Comparison of ENCODE assay signal across 19 cellular contexts in the genomic region with DNA sequence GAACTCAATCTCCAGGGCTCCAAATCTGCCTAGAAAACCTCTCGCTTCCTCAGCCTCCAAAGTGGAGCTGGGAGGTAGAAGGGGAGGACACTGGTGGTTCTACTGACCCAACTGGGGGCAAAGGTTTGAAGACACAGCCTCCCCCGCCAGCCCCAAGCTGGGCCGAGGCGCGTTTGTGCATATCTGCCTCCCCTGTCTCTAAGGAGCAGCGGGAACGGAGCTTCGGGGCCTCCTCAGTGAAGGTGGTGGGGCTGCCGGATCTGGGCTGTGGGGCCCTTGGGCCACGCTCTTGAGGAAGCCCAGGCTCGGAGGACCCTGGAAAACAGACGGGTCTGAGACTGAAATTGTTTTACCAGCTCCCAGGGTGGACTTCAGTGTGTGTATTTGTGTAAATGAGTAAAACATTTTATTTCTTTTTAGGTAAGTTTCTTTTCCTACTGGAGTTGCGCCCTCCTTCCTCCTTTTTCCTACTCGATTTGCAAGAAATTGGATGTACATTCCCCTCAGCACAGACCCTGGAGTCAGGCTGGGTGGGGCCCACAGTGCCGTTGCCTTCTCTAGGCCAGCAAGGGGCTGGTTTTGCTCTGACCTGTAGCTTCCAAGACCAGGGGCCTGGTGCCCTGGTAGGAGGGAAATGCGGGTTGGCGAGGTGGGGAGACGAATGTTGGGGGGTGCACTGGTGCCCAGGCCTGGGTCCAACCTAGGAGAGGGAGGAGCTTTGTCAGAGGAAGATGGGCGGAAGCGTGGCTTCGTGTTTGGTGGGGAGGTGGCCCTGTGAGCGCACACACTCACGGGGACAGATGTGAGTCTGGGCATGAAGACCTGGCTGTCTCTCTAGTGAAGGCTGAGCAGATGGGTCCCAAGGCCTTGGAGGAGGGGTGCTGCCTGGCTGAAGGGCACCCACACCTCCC. TPM values are rescaled to one million over a fixed set of nuclear protein-coding genes. Genes with fewer than 3 reads are reported as not detected.
A peak's percentile ranks its signal among the peaks of the same experiment; 100 is the strongest.
DNase-seq lines count a peak whose midpoint lies in the region; ATAC-seq and TF ChIP-seq lines count a peak whose summit lies in the region.
"Had no signal": no experiment of that assay in that cellular context is flagged by ENCODE, and none has a peak within 500 bp of the region (broad histone marks: within the 10 kb centered on the region; RNA-seq: fewer than 3 reads in every experiment).

No MANE protein-coding gene starts in this region.

- no peaks in the 10 kb centered on the region for H3K36me3 Mint-ChIP-seq in activated CD4-positive, alpha-beta memory T cell treated with anti-CD3 and anti-CD28 coated beads for 36 hours
- H3K36me3 Mint-ChIP-seq: T-cell had no signal

- no peaks in the 10 kb centered on the region for H3K4me1 Mint-ChIP-seq in activated CD4-positive, alpha-beta memory T cell treated with anti-CD3 and anti-CD28 coated beads for 36 hours (ENCODE audit: low read depth)

- H3K27me3 Mint-ChIP-seq in activated CD4-positive, alpha-beta memory T cell treated with anti-CD3 and anti-CD28 coated beads for 36 hours, result no peaks in the 10 kb centered on the region

- TF ChIP-seq POLR2A in lower leg skin (IDR thresholded peaks at IDR 0.05) (no peak), stomach (IDR thresholded peaks at IDR 0.05) (no peak), prostate gland (IDR thresholded peaks at IDR 0.05) (no peak)

- H3K27ac Mint-ChIP-seq in activated CD4-positive, alpha-beta memory T cell treated with anti-CD3 and anti-CD28 coated beads for 36 hours, result no peak overlapping the region
- H3K27ac Mint-ChIP-seq: T-cell had no signal

- CTCF ChIA-PET in activated CD4-positive, alpha-beta memory T cell treated with anti-CD3 and anti-CD28 coated beads for 36 hours (lab: Charles Lee), result interaction anchor here (0.7 kb wide), 1 partner anchor 9 kb away, joined by 5 read pairs; no protein-coding TSS in a partner anchor

- intact Hi-C loops in activated CD4-positive, alpha-beta memory T cell treated with anti-CD3 and anti-CD28 coated beads for 36 hours (cut with micrococcal nuclease), result no loop called here
- intact Hi-C loops in lower leg skin (cut with DNase I; ENCODE audit: low total_unique reads) (loop anchor here (5.0 to 10.0 kb wide), 2 partner anchors 217 to 655 kb away; partner anchors contain the start of gene ADAMTS8), stomach (cut with DNase I; ENCODE audit: low total_unique reads) (loop anchor here (10.0 kb wide), 2 partner anchors 215 to 655 kb away; partner anchors contain the start of gene ADAMTS8), prostate gland (cut with DNase I) (loop anchor here (5.0 to 10.0 kb wide), 2 partner anchors 102 to 685 kb away; partner anchors contain the start of gene ZBTB44)

- no peaks in the 10 kb centered on the region for H3K9me3 Mint-ChIP-seq in activated CD4-positive, alpha-beta memory T cell treated with anti-CD3 and anti-CD28 coated beads for 36 hours
- H3K9me3 Mint-ChIP-seq: T-cell had no signal

- H3K4me1 ChIP-seq in stomach (peaks cover 8 to 16% (median 9%) of the 10 kb centered on the region in 4 donors), prostate gland (replicated peaks) (no peaks in the 10 kb centered on the region)

- H3K9me3 ChIP-seq in stomach (no peaks in the 10 kb centered on the region), prostate gland (no peaks in the 10 kb centered on the region)
- H3K9me3 ChIP-seq: upper lobe of left lung had no signal

- ATAC-seq in GM19467 (IDR thresholded peaks at IDR 0.05; ENCODE audit: unreplicated experiment), result no peak
- ATAC-seq in HG02981 (IDR thresholded peaks at IDR 0.05; ENCODE audit: unreplicated experiment), result no peak
- ATAC-seq: T-cell had no signal

- DNase-seq in activated CD8-positive, alpha-beta memory T cell treated with anti-CD3 and anti-CD28 coated beads for 24 hours, result peak; percentile 35
- DNase-seq in activated CD8-positive, alpha-beta memory T cell treated with anti-CD3 and anti-CD28 coated beads, Interleukin-2, amount 50 U/mL, for 4 hours, result no peak
- peak; percentile 5 for DNase-seq in activated CD4-positive, alpha-beta memory T cell treated with anti-CD3 and anti-CD28 coated beads for 36 hours
- DNase-seq in lower leg skin (ENCODE audit: low spot score in 2 of 2) (peak; percentile 11 to 78), stomach (peak; percentile 23), prostate gland (ENCODE audit: low spot score) (no peak)
- DNase-seq: HCEC 1CT; hypothalamus; kidney glomerular epithelial cell; NCI-H1417; NCI-H2227 treated with DMSO at 0.1 percent for 48 hours; NK-92 treated with Interleukin-12 subunit alpha and Interleukin-12 subunit beta, amount 100 ng/mL, for 24 hours; SHP77 had no signal

- WGBS in lower leg skin, 2 donors, result 86 to 90% methylated on average over 22 to 23 of the region's 23 CpGs
- 87 to 90% (median 88%) methylated on average over 22 to 23 of the region's 23 CpGs for WGBS in stomach, 5 donors
- WGBS in prostate gland, result 89% methylated on average over 23 of the region's 23 CpGs

- H3K4me3 ChIP-seq in lower leg skin (ENCODE audit: low read depth, poor library complexity, severe bottlenecking) (no peak overlapping the region), stomach (no peak overlapping the region), prostate gland (no peak overlapping the region)
- H3K4me3 ChIP-seq: smooth muscle cell, upper lobe of left lung had no signal

- no peak for TF ChIP-seq CTCF in lower leg skin (IDR thresholded peaks at IDR 0.05)
- no peak for TF ChIP-seq CTCF in stomach (IDR thresholded peaks at IDR 0.05)
- no peak for TF ChIP-seq CTCF in prostate gland (IDR thresholded peaks at IDR 0.05)

- H3K27me3 ChIP-seq in stomach (peaks cover 0 to 4% (median 0%) of the 10 kb centered on the region in 3 donors), prostate gland (replicated peaks; ENCODE audit: insufficient read depth) (no peaks in the 10 kb centered on the region)
- H3K27me3 ChIP-seq: upper lobe of left lung had no signal

- no peak for TF ChIP-seq EP300 in stomach (IDR thresholded peaks at IDR 0.05)

- no peak overlapping the region for H3K4me3 Mint-ChIP-seq in activated CD4-positive, alpha-beta memory T cell treated with anti-CD3 and anti-CD28 coated beads for 36 hours
- H3K4me3 Mint-ChIP-seq: T-cell had no signal

- H3K27ac ChIP-seq in stomach (peak overlapping the region in 2 of 5 donors; percentile 69 to 89), prostate gland (no peak overlapping the region)
- H3K27ac ChIP-seq: upper lobe of left lung had no signal

- POLR2A ChIA-PET in activated CD4-positive, alpha-beta memory T cell treated with anti-CD3 and anti-CD28 coated beads for 36 hours (lab: Charles Lee), result no interaction called here

- peaks cover 0 to 52% (median 37%) of the 10 kb centered on the region in 4 donors for H3K36me3 ChIP-seq in stomach
- no peaks in the 10 kb centered on the region for H3K36me3 ChIP-seq in prostate gland

RNA-seq across cellular contexts. Expression of gene ST14, which starts 50.6 kb away (rescaled TPM):
- total RNA-seq in activated CD4-positive, alpha-beta memory T cell treated with anti-CD3 and anti-CD28 coated beads for 36 hours, result not detected
- total RNA-seq in lower leg skin (100 to 1,000 TPM in 1 of 4 donors, 10 to 100 TPM in 3; 75.4 to 107 (median 87.1) TPM), stomach (100 to 1,000 TPM in 2 of 5 donors, 10 to 100 TPM in 3; 43.9 to 380 (median 62.5) TPM), prostate gland (100 to 1,000 TPM in 1 of 2 donors, 10 to 100 TPM in 1; 39.8 to 114 TPM)
- polyA plus RNA-seq in stomach, result 10 to 100 TPM; 12.4 to 48.6 (median 48.3) TPM
- total RNA-seq: A172 had no signal

Comparison
In these comparisons a context has a peak if more than half of its experiments do, and no peak if none do; other contexts are left out.
1. DNase-seq: peak in activated CD8-positive, alpha-beta memory T cell treated with anti-CD3 and anti-CD28 coated beads for 24 hours (single experiment), activated CD4-positive, alpha-beta memory T cell treated with anti-CD3 and anti-CD28 coated beads for 36 hours (single experiment), lower leg skin (2 of 2) and stomach (single experiment); none in activated CD8-positive, alpha-beta memory T cell treated with anti-CD3 and anti-CD28 coated beads, Interleukin-2, amount 50 U/mL, for 4 hours (single experiment) and prostate gland (single experiment).
2. RNA of gene ST14, which starts 50.6 kb away (total RNA-seq): 39.8 to 114 TPM in prostate gland, 75.4 to 107 TPM in lower leg skin and 43.9 to 380 TPM in stomach; not detected in activated CD4-positive, alpha-beta memory T cell treated with anti-CD3 and anti-CD28 coated beads for 36 hours; every median in the first group is over 10 times any median in the second.